21 cellular contexts compared by ENCODE assay signal in the genomic region with DNA sequence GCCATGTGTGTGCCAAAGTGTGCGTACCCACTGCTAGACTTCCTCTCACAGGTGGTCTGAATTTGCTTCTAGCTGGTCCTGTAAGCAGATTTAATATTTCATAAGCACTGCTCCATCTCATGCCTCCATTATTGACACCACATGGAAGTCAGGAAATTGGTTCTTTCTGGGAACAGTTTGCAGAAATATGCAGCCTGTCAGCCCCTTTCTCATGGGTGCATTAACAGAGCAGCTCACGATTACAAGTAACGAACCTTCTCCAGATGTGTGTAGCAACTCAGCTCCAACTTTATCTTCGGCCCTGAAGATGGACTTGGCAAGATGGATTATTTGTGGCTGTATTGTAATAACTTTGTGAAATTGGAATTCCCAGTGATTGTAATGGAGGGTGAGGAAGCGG.
DNase-seq lines count a peak whose midpoint lies in the region; ATAC-seq and TF ChIP-seq lines count a peak whose summit lies in the region.
"Had no signal": no experiment of that assay in that cellular context is flagged by ENCODE, and none has a peak within 500 bp of the region (broad histone marks: within the 10 kb centered on the region; RNA-seq: fewer than 3 reads in every experiment).

No MANE protein-coding gene starts in this region.

- H4K20me1 ChIP-seq in osteoblast (ENCODE audit: insufficient read depth, low read length) = no peaks in the 10 kb centered on the region

- no peak overlapping the region for H3K27ac Mint-ChIP-seq in CD8-positive, alpha-beta T cell
- H3K27ac Mint-ChIP-seq: stimulated activated effector memory CD8-positive, alpha-beta T cell treated with anti-CD3 and anti-CD28 coated beads, Interleukin-12 subunit alpha, Interleukin-12 subunit beta, amount 100 ng/mL, for 72 hours had no signal

- POLR2A ChIA-PET in CD8-positive, alpha-beta T cell (lab: Charles Lee) = interaction anchor here (1.1 kb wide), 1 partner anchor 17 kb away, joined by 3 read pairs; no protein-coding TSS in a partner anchor

- CTCF ChIA-PET in CD8-positive, alpha-beta T cell (lab: Charles Lee) = no interaction called here

- H3K9me3 Mint-ChIP-seq in CD8-positive, alpha-beta T cell = no peaks in the 10 kb centered on the region

- H3K4me3 Mint-ChIP-seq in CD8-positive, alpha-beta T cell = no peak overlapping the region
- H3K4me3 Mint-ChIP-seq: stimulated activated effector memory CD8-positive, alpha-beta T cell treated with anti-CD3 and anti-CD28 coated beads, Interleukin-12 subunit alpha, Interleukin-12 subunit beta, amount 100 ng/mL, for 72 hours had no signal

- H3K4me1 ChIP-seq in osteoblast (ENCODE audit: insufficient read depth, low read length) = peaks cover 36% of the 10 kb centered on the region
- H3K4me1 ChIP-seq in CD8-positive, alpha-beta T cell (ENCODE audit: insufficient read depth, low read length) = no peaks in the 10 kb centered on the region
- H3K4me1 ChIP-seq: Caco-2, prostate gland had no signal

- H3K36me3 ChIP-seq in osteoblast (ENCODE audit: insufficient read depth, low read length) = no peaks in the 10 kb centered on the region
- no peaks in the 10 kb centered on the region for H3K36me3 ChIP-seq in CD8-positive, alpha-beta T cell (ENCODE audit: insufficient read depth, low read length)
- H3K36me3 ChIP-seq: adrenal gland, HAP-1, prostate gland had no signal

- no peaks in the 10 kb centered on the region for H3K79me2 ChIP-seq in osteoblast (ENCODE audit: insufficient read depth, low read length)

- no peak for TF ChIP-seq CTCF in osteoblast (IDR thresholded peaks at IDR 0.05; ENCODE audit: extremely low read depth, low read depth, low read length)
- TF ChIP-seq CTCF in CD8-positive, alpha-beta T cell (IDR thresholded peaks at IDR 0.05) = no peak

- no peaks in the 10 kb centered on the region for H3K36me3 Mint-ChIP-seq in CD8-positive, alpha-beta T cell
- H3K36me3 Mint-ChIP-seq: stimulated activated effector memory CD8-positive, alpha-beta T cell treated with anti-CD3 and anti-CD28 coated beads, Interleukin-12 subunit alpha, Interleukin-12 subunit beta, amount 100 ng/mL, for 72 hours had no signal

- no peaks in the 10 kb centered on the region for H3K4me1 Mint-ChIP-seq in CD8-positive, alpha-beta T cell (ENCODE audit: low read depth)
- H3K4me1 Mint-ChIP-seq: stimulated activated effector memory CD8-positive, alpha-beta T cell treated with anti-CD3 and anti-CD28 coated beads, Interleukin-12 subunit alpha, Interleukin-12 subunit beta, amount 100 ng/mL, for 72 hours had no signal

- peak; percentile 70 for ATAC-seq in Right ventricle myocardium inferior
- ATAC-seq in HG03432 (IDR thresholded peaks at IDR 0.05; ENCODE audit: unreplicated experiment) = no peak
- ATAC-seq in CD8-positive, alpha-beta T cell = no peak
- ATAC-seq: mucosa of descending colon; stimulated activated effector memory CD8-positive, alpha-beta T cell treated with anti-CD3 and anti-CD28 coated beads, Interleukin-12 subunit alpha, Interleukin-12 subunit beta, amount 100 ng/mL, for 72 hours had no signal

- intact Hi-C loops in Right ventricle myocardium inferior (cut with DNase I) (no loop called here), cardiac septum (cut with DNase I) (no loop called here)
- intact Hi-C loops in CD8-positive, alpha-beta T cell (cut with DNase I, micrococcal nuclease) = no loop called here

- no peaks in the 10 kb centered on the region for H3K9me3 ChIP-seq in osteoblast (ENCODE audit: low read depth, low read length)
- no peaks in the 10 kb centered on the region for H3K9me3 ChIP-seq in CD8-positive, alpha-beta T cell (ENCODE audit: low read length)
- H3K9me3 ChIP-seq: adrenal gland, Caco-2, HAP-1, mucosa of descending colon, prostate gland had no signal

- H3K4me3 ChIP-seq in osteoblast (ENCODE audit: insufficient read depth, low read length) = no peak overlapping the region
- H3K4me3 ChIP-seq in CD8-positive, alpha-beta T cell (ENCODE audit: low read depth, low read length) = no peak overlapping the region
- H3K4me3 ChIP-seq: adrenal gland, HAP-1, mucosa of descending colon, prostate gland had no signal

- H2AFZ ChIP-seq in osteoblast (ENCODE audit: low read length) = no peak overlapping the region

- DNase-seq in Right ventricle myocardium inferior (ENCODE audit: missing footprints) = no peak
- DNase-seq in cardiac septum (ENCODE audit: low spot score) = no peak
- peak; percentile 90 for DNase-seq in fibroblast of the conjunctiva (ENCODE audit: low read depth)
- no peak for DNase-seq in osteoblast (ENCODE audit: insufficient read length, low spot score, missing footprints)
- DNase-seq in NCI-H69 (lab: John Stamatoyannopoulos, UW) = no peak
- DNase-seq in NCI-H2196 (lab: John Stamatoyannopoulos, UW; ENCODE audit: unreplicated experiment) = no peak
- DNase-seq in CD8-positive, alpha-beta T cell = no peak
- DNase-seq: activated T-cell treated with anti-CD3 and anti-CD28 coated beads, Interleukin-2, amount 50 U/mL, for 1 hour; adrenal gland; Caco-2; foreskin melanocyte; mucosa of descending colon; NCI-H1694; NCI-H748 treated with DMSO at 0.1 percent for 48 hours; stimulated activated CD4-positive, alpha-beta T cell treated with anti-CD3 and anti-CD28 coated beads, Interleukin-4, amount 100 ng/mL, for 24 hours; T-helper 2 cell had no signal

- H3K27me3 Mint-ChIP-seq in CD8-positive, alpha-beta T cell (ENCODE audit: low read depth) = no peaks in the 10 kb centered on the region

- peak overlapping the region; percentile 56 for H3K4me2 ChIP-seq in osteoblast (ENCODE audit: insufficient read depth, low read length)

- no peaks in the 10 kb centered on the region for H3K27me3 ChIP-seq in osteoblast (ENCODE audit: insufficient read depth, low read length)
- H3K27me3 ChIP-seq in CD8-positive, alpha-beta T cell (ENCODE audit: insufficient read depth, low read length) = no peaks in the 10 kb centered on the region
- H3K27me3 ChIP-seq: adrenal gland had no signal

- peak overlapping the region; percentile 59 for H3K27ac ChIP-seq in osteoblast (ENCODE audit: low read depth, low read length)
- no peak overlapping the region for H3K27ac ChIP-seq in CD8-positive, alpha-beta T cell (ENCODE audit: low read depth, low read length)
- H3K27ac ChIP-seq: HL-60, prostate gland had no signal
